In genomic region chr11:118610773-118611432, GRCh38 we compare ENCODE assay signal across 8 cellular contexts. TPM values are rescaled to one million over a fixed set of nuclear protein-coding genes. Genes with fewer than 3 reads are reported as not detected.
DNase-seq lines count a peak whose midpoint lies in the region; ATAC-seq, FAIRE-seq and TF ChIP-seq lines count a peak whose summit lies in the region.

No MANE protein-coding gene starts in this region.

- TF ChIP-seq CTCF in CD4-positive, alpha-beta T cell (IDR thresholded peaks at IDR 0.05): peak; percentile 96
- TF ChIP-seq CTCF in Peyer's patch (IDR thresholded peaks at IDR 0.05) (peak; percentile 73 to 90 (median 80)), parathyroid adenoma (IDR thresholded peaks at IDR 0.05) (peak; percentile 41)

- H3K27ac Mint-ChIP-seq in CD4-positive, alpha-beta T cell: peak overlapping the region; percentile 43
- no peak overlapping the region for H3K27ac Mint-ChIP-seq in activated naive CD4-positive, alpha-beta T cell treated with anti-CD3 and anti-CD28 coated beads, Interleukin-2, amount 10 ng/mL, durations not matched to agents 7 days and 5 days

- WGBS in thymus: 5% methylated on average over 54 of the region's 54 CpGs

- CTCF ChIA-PET in CD4-positive, alpha-beta T cell (lab: Charles Lee): interaction anchor here (4.8 kb wide), 1 partner anchor 16 kb away, joined by 27 read pairs; no protein-coding TSS in a partner anchor
- CTCF ChIA-PET in HEK293T (lab: Yijun Ruan, JAX): interaction anchor here (0.7 to 1.0 kb wide), 2 partner anchors 10 to 16 kb away, joined by 3 to 4 read pairs; no protein-coding TSS in a partner anchor
- CTCF ChIA-PET in activated naive CD4-positive, alpha-beta T cell treated with anti-CD3 and anti-CD28 coated beads, Interleukin-2, amount 10 ng/mL, durations not matched to agents 7 days and 5 days (lab: Charles Lee): interaction anchor here (0.7 to 2.8 kb wide), 6 partner anchors 10 to 38 kb away, joined by 3 to 33 read pairs (median 4); no protein-coding TSS in a partner anchor

- H3K36me3 ChIP-seq in Peyer's patch (peaks cover 0 to 20% (median 0%) of the 10 kb centered on the region in 3 donors), parathyroid adenoma (ENCODE audit: control insufficient read depth, insufficient read depth, low read length) (no peaks in the 10 kb centered on the region), thymus (ENCODE audit: control insufficient read depth, insufficient read depth) (no peaks in the 10 kb centered on the region)

- H3K27me3 ChIP-seq in CD4-positive, alpha-beta T cell (ENCODE audit: control insufficient read depth, insufficient read depth, low read length): no peaks in the 10 kb centered on the region
- H3K27me3 ChIP-seq in Peyer's patch: no peaks in the 10 kb centered on the region
- H3K27me3 ChIP-seq in parathyroid adenoma (ENCODE audit: control insufficient read depth, insufficient read depth, low read length): no peaks in the 10 kb centered on the region
- peaks cover 39% of the 10 kb centered on the region for H3K27me3 ChIP-seq in thymus (ENCODE audit: control insufficient read depth, insufficient read depth)

- H3K4me3 Mint-ChIP-seq in CD4-positive, alpha-beta T cell: peak overlapping the region; percentile 85
- peak overlapping the region; percentile 43 for H3K4me3 Mint-ChIP-seq in activated naive CD4-positive, alpha-beta T cell treated with anti-CD3 and anti-CD28 coated beads, Interleukin-2, amount 10 ng/mL, durations not matched to agents 7 days and 5 days

- intact Hi-C loops in CD4-positive, alpha-beta T cell (cut with DNase I, micrococcal nuclease): loop anchor here (1.0 to 2.0 kb wide), 3 partner anchors 14 to 39 kb away; partner anchors contain the start of gene ARCN1 (in 1 of the 2)
- intact Hi-C loops in head of caudate nucleus (cut with DNase I): no loop called here

- H3K79me2 ChIP-seq in parathyroid adenoma: no peaks in the 10 kb centered on the region

- no peak overlapping the region for H3K9ac ChIP-seq in parathyroid adenoma

- no peak overlapping the region for H3K4me2 ChIP-seq in parathyroid adenoma (ENCODE audit: low read length)

- FAIRE-seq in RCC 7860 (lab: Jason Lieb, UNC): no peak

- no peaks in the 10 kb centered on the region for H3K9me3 Mint-ChIP-seq in CD4-positive, alpha-beta T cell
- H3K9me3 Mint-ChIP-seq in activated naive CD4-positive, alpha-beta T cell treated with anti-CD3 and anti-CD28 coated beads, Interleukin-2, amount 10 ng/mL, durations not matched to agents 7 days and 5 days: no peaks in the 10 kb centered on the region

- H3K4me1 ChIP-seq in Peyer's patch: peaks cover 0 to 50% (median 23%) of the 10 kb centered on the region in 4 donors
- no peaks in the 10 kb centered on the region for H3K4me1 ChIP-seq in parathyroid adenoma
- H3K4me1 ChIP-seq in thymus (ENCODE audit: control insufficient read depth, insufficient read depth, low read length): peaks cover 26% of the 10 kb centered on the region

- peak overlapping the region; percentile 61 to 74 (median 66) for H3K4me3 ChIP-seq in Peyer's patch
- H3K4me3 ChIP-seq in parathyroid adenoma (ENCODE audit: low read depth, low read length): peak overlapping the region; percentile 27
- peak overlapping the region; percentile 46 for H3K4me3 ChIP-seq in thymus (ENCODE audit: low read length)

- H3K27ac ChIP-seq in CD4-positive, alpha-beta T cell (ENCODE audit: low read depth, low read length): no peak overlapping the region
- H3K27ac ChIP-seq in Peyer's patch (peak overlapping the region; percentile 25 to 89 (median 77)), parathyroid adenoma (peak overlapping the region; percentile 56), thymus (ENCODE audit: low read depth) (no peak overlapping the region)

- no peaks in the 10 kb centered on the region for H3K9me3 ChIP-seq in CD4-positive, alpha-beta T cell (ENCODE audit: control insufficient read depth, low read length)
- H3K9me3 ChIP-seq in Peyer's patch: no peaks in the 10 kb centered on the region
- H3K9me3 ChIP-seq in parathyroid adenoma (ENCODE audit: control insufficient read depth, low read length): no peaks in the 10 kb centered on the region
- H3K9me3 ChIP-seq in thymus (ENCODE audit: control insufficient read depth): no peaks in the 10 kb centered on the region

- no peak for TF ChIP-seq POLR2A in Peyer's patch (IDR thresholded peaks at IDR 0.05)

- peaks cover 25% of the 10 kb centered on the region for H3K27me3 Mint-ChIP-seq in CD4-positive, alpha-beta T cell
- peaks cover 81% of the 10 kb centered on the region for H3K27me3 Mint-ChIP-seq in activated naive CD4-positive, alpha-beta T cell treated with anti-CD3 and anti-CD28 coated beads, Interleukin-2, amount 10 ng/mL, durations not matched to agents 7 days and 5 days

- H3K36me3 Mint-ChIP-seq in CD4-positive, alpha-beta T cell (ENCODE audit: low read depth): no peaks in the 10 kb centered on the region
- H3K36me3 Mint-ChIP-seq in activated naive CD4-positive, alpha-beta T cell treated with anti-CD3 and anti-CD28 coated beads, Interleukin-2, amount 10 ng/mL, durations not matched to agents 7 days and 5 days: no peaks in the 10 kb centered on the region

- H3K4me1 Mint-ChIP-seq in CD4-positive, alpha-beta T cell (ENCODE audit: low read depth): peaks cover 24% of the 10 kb centered on the region
- H3K4me1 Mint-ChIP-seq in activated naive CD4-positive, alpha-beta T cell treated with anti-CD3 and anti-CD28 coated beads, Interleukin-2, amount 10 ng/mL, durations not matched to agents 7 days and 5 days: peaks cover 24% of the 10 kb centered on the region

- ATAC-seq in CD4-positive, alpha-beta T cell (ENCODE audit: poor library complexity): peak; percentile 35

- peak; percentile 74 to 88 (median 80) for DNase-seq in CD4-positive, alpha-beta T cell
- DNase-seq in HEK293T (ENCODE audit: extremely low spot score) (peak; percentile 59), Peyer's patch (peak; percentile 86 to 95 (median 89)), head of caudate nucleus (peak; percentile 58 to 92 (median 84)), RCC 7860 (ENCODE audit: low spot score) (no peak)
- peak; percentile 87 for DNase-seq in activated naive CD4-positive, alpha-beta T cell treated with anti-CD3 and anti-CD28 coated beads, Interleukin-2, amount 10 ng/mL, durations not matched to agents 7 days and 5 days

- peak overlapping the region; percentile 50 for H2AFZ ChIP-seq in parathyroid adenoma

- POLR2A ChIA-PET in CD4-positive, alpha-beta T cell (lab: Charles Lee): no interaction called here
- POLR2A ChIA-PET in HEK293T (lab: Yijun Ruan, JAX): interaction anchor here (1.6 kb wide), 1 partner anchor 10 kb away, joined by 5 read pairs; no protein-coding TSS in a partner anchor

TF ChIP-seq in HEK293T, 16 proteins besides CTCF, POLR2A, EP300 and RAD21:
- TF ChIP-seq FOXM1 (IDR thresholded peaks at IDR 0.05; ENCODE audit: borderline replicate concordance) (no peak), ZNF384 (IDR thresholded peaks at IDR 0.05) (no peak)

RNA-seq across cellular contexts. Expression of gene PHLDB1, which starts 3.5 kb away (rescaled TPM):
- 1 to 10 TPM; 1.8 to 2.3 TPM for total RNA-seq in CD4-positive, alpha-beta T cell
- 100 to 1,000 TPM in 2 of 4 donors, 10 to 100 TPM in 2; 32.4 to 380 (median 93.8) TPM for total RNA-seq in Peyer's patch
- 14.0 TPM for polyA plus RNA-seq in thymus

RNA-seq across cellular contexts. Expression of gene ARCN1, which starts 38.7 kb away (rescaled TPM):
- total RNA-seq in CD4-positive, alpha-beta T cell: 10 to 100 TPM; 73.7 to 78.6 TPM
- 100 to 1,000 TPM in 2 of 4 donors, 10 to 100 TPM in 2; 54.5 to 116 (median 91.0) TPM for total RNA-seq in Peyer's patch
- 75.9 TPM for polyA plus RNA-seq in thymus

RNA-seq across cellular contexts. Expression of gene IFT46, which starts 45.2 kb away (rescaled TPM):
- total RNA-seq in CD4-positive, alpha-beta T cell: 1 to 10 TPM; 4.9 to 6.3 TPM
- total RNA-seq in Peyer's patch: 10 to 100 TPM; 12.5 to 32.2 (median 14.4) TPM
- polyA plus RNA-seq in thymus: 29.2 TPM

Comparison
In these comparisons a context has a peak if more than half of its experiments do, and no peak if none do; other contexts are left out.
1. H3K27ac ChIP-seq: peak in Peyer's patch (4 of 4) and parathyroid adenoma (single experiment); none in CD4-positive, alpha-beta T cell (single experiment) and thymus (single experiment).
2. CTCF ChIP-seq: peak in every context shown above with its lines; median percentile 96 in CD4-positive, alpha-beta T cell; 80 in Peyer's patch; 41 in parathyroid adenoma.
3. RNA of gene PHLDB1, which starts 3.5 kb away (total RNA-seq): 32.4 to 380 TPM in Peyer's patch; 1.8 to 2.3 TPM in CD4-positive, alpha-beta T cell; every median in the first group is over 10 times any median in the second.
4. Peak in every context shown above with its lines, with median percentiles within 50 percentile points of each other: H3K4me3 ChIP-seq.